ENCODE assay signal across 21 cellular contexts in the genomic region with DNA sequence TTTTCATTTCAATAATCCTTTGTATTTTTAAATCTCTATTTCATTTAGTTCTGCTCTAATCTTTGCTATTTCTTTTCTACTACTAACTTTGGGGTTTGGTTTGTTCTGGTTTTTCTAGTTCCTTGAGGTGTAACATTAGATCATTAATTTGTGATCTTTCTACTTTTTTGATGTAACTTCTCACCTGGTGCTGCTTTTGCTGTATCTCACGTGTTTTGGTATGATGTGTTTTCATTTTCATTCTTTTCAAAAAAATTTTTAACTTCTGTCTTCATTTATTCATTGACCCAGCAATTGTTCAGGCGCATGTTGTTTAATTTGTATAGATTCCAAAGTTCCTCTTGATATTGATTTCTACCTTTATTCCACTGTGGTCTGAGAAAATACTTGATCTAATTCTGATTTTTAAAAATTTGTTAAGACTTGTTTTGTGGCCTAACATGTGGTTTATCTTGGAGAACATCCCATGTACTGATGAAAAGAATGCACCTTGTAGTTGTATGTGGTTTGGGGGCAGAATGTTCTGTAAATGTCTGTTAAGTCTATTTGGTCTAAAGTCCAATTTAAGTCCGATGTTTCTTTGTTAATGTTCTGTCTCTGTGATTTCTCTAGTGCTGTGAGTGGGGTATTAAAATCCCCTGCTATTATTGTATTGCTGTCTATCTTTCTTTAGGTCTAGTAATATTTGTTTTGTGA. TPM values are rescaled to one million over a fixed set of nuclear protein-coding genes. Genes with fewer than 3 reads are reported as not detected.
DNase-seq lines count a peak whose midpoint lies in the region; ATAC-seq, FAIRE-seq and TF ChIP-seq lines count a peak whose summit lies in the region.
"Had no signal": no experiment of that assay in that cellular context is flagged by ENCODE, and none has a peak within 500 bp of the region (broad histone marks: within the 10 kb centered on the region; RNA-seq: fewer than 3 reads in every experiment).

No MANE protein-coding gene starts in this region.

- peaks cover 29% of the 10 kb centered on the region for H3K9me3 Mint-ChIP-seq in activated B cell treated with CpG ODN at 0.5 μM for 24 hours
- H3K9me3 Mint-ChIP-seq in stimulated activated naive B cell treated with anti-CD40 and anti-IgM and Interleukin-4, amounts not matched to agents 10 μg/mL and 1 μg/mL and 100 μg/mL, for 72 hours = peaks cover 13 to 20% of the 10 kb centered on the region in 2 donors
- peaks cover 13% of the 10 kb centered on the region for H3K9me3 Mint-ChIP-seq in activated T-cell treated with anti-CD3 and anti-CD28 coated beads, Interleukin-2, amount 50 U/mL, for 24 hours

- peaks cover 86% of the 10 kb centered on the region for H3K4me1 Mint-ChIP-seq in activated B cell treated with CpG ODN at 0.5 μM for 24 hours
- H3K4me1 Mint-ChIP-seq in stimulated activated naive B cell treated with anti-CD40 and anti-IgM and Interleukin-4, amounts not matched to agents 10 μg/mL and 1 μg/mL and 100 μg/mL, for 72 hours = peaks cover 54 to 90% of the 10 kb centered on the region in 2 donors
- peaks cover 69% of the 10 kb centered on the region for H3K4me1 Mint-ChIP-seq in activated T-cell treated with anti-CD3 and anti-CD28 coated beads, Interleukin-2, amount 50 U/mL, for 24 hours (ENCODE audit: low read depth)

- H3K4me3 Mint-ChIP-seq in activated B cell treated with CpG ODN at 0.5 μM for 24 hours = peak overlapping the region; percentile 42
- peak overlapping the region; percentile 46 to 50 for H3K4me3 Mint-ChIP-seq in stimulated activated naive B cell treated with anti-CD40 and anti-IgM and Interleukin-4, amounts not matched to agents 10 μg/mL and 1 μg/mL and 100 μg/mL, for 72 hours
- no peak overlapping the region for H3K4me3 Mint-ChIP-seq in activated T-cell treated with anti-CD3 and anti-CD28 coated beads, Interleukin-2, amount 50 U/mL, for 24 hours
- H3K4me3 Mint-ChIP-seq: activated CD4-positive, alpha-beta memory T cell treated with anti-CD3 and anti-CD28 coated beads for 36 hours; effector memory CD8-positive, alpha-beta T cell had no signal

- no peak for FAIRE-seq in HepG2 (lab: Jason Lieb, UNC)

- CTCF ChIA-PET in HepG2 (lab: Yijun Ruan, JAX; ENCODE audit: low intra/inter-chr PET ratio, low total read pairs) = no interaction called here
- CTCF ChIA-PET in activated B cell treated with CpG ODN at 0.5 μM for 24 hours (lab: Charles Lee) = no interaction called here

- in situ Hi-C loops in HepG2 (cut with HindIII; ENCODE audit: extremely low pct_ligation_motif_present, low pct_unique_long_range_greater_than_20kb) = loop anchor here (25.0 kb wide), 1 partner anchor 642 kb away; no protein-coding TSS in a partner anchor

- intact Hi-C loops in HepG2 (cut with micrococcal nuclease; ENCODE audit: unreplicated experiment) (no loop called here), activated B cell treated with CpG ODN at 0.5 μM for 24 hours (cut with micrococcal nuclease) (loop anchor here (10.0 kb wide), 1 partner anchor 819 kb away; no protein-coding TSS in a partner anchor)

- H3K4me1 ChIP-seq in liver (ENCODE audit: control insufficient read depth in 4 of 4, insufficient read depth in 4 of 4, low read length in 3 of 4) (peaks cover 0 to 11% (median 3%) of the 10 kb centered on the region in 4 donors), HepG2 (ENCODE audit: insufficient read depth, low read length) (peaks cover 15% of the 10 kb centered on the region)
- H3K4me1 ChIP-seq: HAP-1, tibial artery had no signal

- H3K9ac ChIP-seq in liver (ENCODE audit: low read depth in 1 of 2, low read length in 2 of 2) (no peak overlapping the region), HepG2 (ENCODE audit: insufficient read depth, low read depth, low read length) (no peak overlapping the region)

- TF ChIP-seq EP300 in HepG2 (IDR thresholded peaks at IDR 0.05; ENCODE audit: low read depth in 2 of 2, low read length in 2 of 2) (no peak), HepG2 (CRISPR knock-in tag; IDR thresholded peaks at IDR 0.05; ENCODE audit: borderline replicate concordance) (no peak)

- H3K27me3 ChIP-seq in liver (ENCODE audit: control insufficient read depth in 4 of 4, insufficient read depth in 4 of 4, low read length in 3 of 4) (no peaks in the 10 kb centered on the region), HepG2 (ENCODE audit: control insufficient read depth in 1 of 2, insufficient read depth in 2 of 2, low read length in 2 of 2) (no peaks in the 10 kb centered on the region)
- H3K27me3 ChIP-seq: esophagus squamous epithelium, right atrium auricular region, tibial artery had no signal

- peaks cover 18% of the 10 kb centered on the region for H3K36me3 Mint-ChIP-seq in activated B cell treated with CpG ODN at 0.5 μM for 24 hours (ENCODE audit: low read depth)
- peaks cover 16 to 26% of the 10 kb centered on the region in 2 donors for H3K36me3 Mint-ChIP-seq in stimulated activated naive B cell treated with anti-CD40 and anti-IgM and Interleukin-4, amounts not matched to agents 10 μg/mL and 1 μg/mL and 100 μg/mL, for 72 hours
- H3K36me3 Mint-ChIP-seq in activated T-cell treated with anti-CD3 and anti-CD28 coated beads, Interleukin-2, amount 50 U/mL, for 24 hours (ENCODE audit: low read depth) = no peaks in the 10 kb centered on the region

- H3K79me2 ChIP-seq in HepG2 (ENCODE audit: insufficient read depth, low read length) = no peaks in the 10 kb centered on the region

- DNase-seq in HepG2 (ENCODE audit: low spot score) (no peak), activated B cell treated with CpG ODN at 0.5 μM for 24 hours (no peak), choroid plexus epithelial cell (ENCODE audit: low read depth) (peak; percentile 62), midbrain (lab: John Stamatoyannopoulos, UW) (no peak), NCI-H2227 treated with DMSO at 0.1 percent for 48 hours (lab: John Stamatoyannopoulos, UW) (no peak)
- DNase-seq in stimulated activated naive B cell treated with anti-CD40 and anti-IgM and Interleukin-4, amounts not matched to agents 10 μg/mL and 1 μg/mL and 100 μg/mL, for 72 hours = no peak
- DNase-seq in activated T-cell treated with anti-CD3 and anti-CD28 coated beads, Interleukin-2, amount 50 U/mL, for 24 hours = no peak
- DNase-seq: activated CD4-positive, alpha-beta memory T cell treated with anti-CD3 and anti-CD28 coated beads for 36 hours; activated naive CD4-positive, alpha-beta T cell treated with anti-CD3 and anti-CD28 coated beads, Interleukin-2, amount 50 U/mL, for 16 hours; activated T-cell treated with anti-CD3 and anti-CD28 coated beads, Interleukin-2, amount 50 U/mL, for 1 hour; caudate nucleus; effector memory CD8-positive, alpha-beta T cell; esophagus squamous epithelium; NCI-H1436; NCI-H2171; NCI-H69; Right ventricle myocardium superior; tibial artery had no signal

- ATAC-seq in HepG2 (no peak), activated B cell treated with CpG ODN at 0.5 μM for 24 hours (ENCODE audit: low read depth) (no peak)
- ATAC-seq in stimulated activated naive B cell treated with anti-CD40 and anti-IgM and Interleukin-4, amounts not matched to agents 10 μg/mL and 1 μg/mL and 100 μg/mL, for 72 hours (replicated peaks) = no peak
- ATAC-seq: effector memory CD8-positive, alpha-beta T cell had no signal

- POLR2A ChIA-PET in HepG2 (lab: Yijun Ruan, JAX) (no interaction called here), activated B cell treated with CpG ODN at 0.5 μM for 24 hours (lab: Charles Lee) (interaction anchor here (0.7 to 10.4 kb wide), 2 partner anchors 8 to 17 kb away, joined by 3 to 190 read pairs; a partner anchor contains a TSS)

- no peak overlapping the region for H3K27ac ChIP-seq in liver (ENCODE audit: low read depth in 1 of 2, low read length in 2 of 2)
- no peak overlapping the region for H3K27ac ChIP-seq in HepG2 (ENCODE audit: extremely low read length, insufficient read depth, low read length)
- H3K27ac ChIP-seq: right atrium auricular region, tibial artery had no signal

- no peak overlapping the region for H3K4me2 ChIP-seq in HepG2 (ENCODE audit: low read depth, low read length)

- no TSS peak for BruUV-seq in HepG2 (replicated peaks; lab: Mats Ljungman, UMichigan)

- peaks cover 0 to 4% (median 0%) of the 10 kb centered on the region in 4 donors for H3K9me3 ChIP-seq in liver (ENCODE audit: control insufficient read depth in 4 of 4, low read length in 3 of 4)
- H3K9me3 ChIP-seq in HepG2 (ENCODE audit: low read length) = peaks cover 14% of the 10 kb centered on the region; the same call in 1 of the 2 replicates
- H3K9me3 ChIP-seq: HAP-1, right atrium auricular region, tibial artery had no signal

- TF ChIP-seq POLR2A in HepG2 (IDR thresholded peaks at IDR 0.05; ENCODE audit: insufficient read depth in 1 of 2, low read depth in 2 of 2, low read length in 2 of 2) = no peak

- no peak overlapping the region for H2AFZ ChIP-seq in HepG2 (ENCODE audit: low read length)

- H3K27me3 Mint-ChIP-seq in activated B cell treated with CpG ODN at 0.5 μM for 24 hours = no peaks in the 10 kb centered on the region
- H3K27me3 Mint-ChIP-seq in stimulated activated naive B cell treated with anti-CD40 and anti-IgM and Interleukin-4, amounts not matched to agents 10 μg/mL and 1 μg/mL and 100 μg/mL, for 72 hours = no peaks in the 10 kb centered on the region
- no peaks in the 10 kb centered on the region for H3K27me3 Mint-ChIP-seq in activated T-cell treated with anti-CD3 and anti-CD28 coated beads, Interleukin-2, amount 50 U/mL, for 24 hours
- H3K27me3 Mint-ChIP-seq: activated CD4-positive, alpha-beta memory T cell treated with anti-CD3 and anti-CD28 coated beads for 36 hours; effector memory CD8-positive, alpha-beta T cell had no signal

- H4K20me1 ChIP-seq in HepG2 (ENCODE audit: insufficient read depth, low read length) = no peaks in the 10 kb centered on the region

- H3K4me3 ChIP-seq in liver (ENCODE audit: low read depth in 1 of 3, low read length in 3 of 3) (no peak overlapping the region), HepG2 (replicated peaks in 1 of 3; ENCODE audit: insufficient read depth in 1 of 3, low read depth in 2 of 3, low read length in 3 of 3) (no peak overlapping the region), choroid plexus epithelial cell (ENCODE audit: low read depth, low read length) (no peak overlapping the region)
- H3K4me3 ChIP-seq: esophagus squamous epithelium, HAP-1, right atrium auricular region, tibial artery had no signal

- peak overlapping the region; percentile 81 for H3K27ac Mint-ChIP-seq in activated B cell treated with CpG ODN at 0.5 μM for 24 hours
- H3K27ac Mint-ChIP-seq in stimulated activated naive B cell treated with anti-CD40 and anti-IgM and Interleukin-4, amounts not matched to agents 10 μg/mL and 1 μg/mL and 100 μg/mL, for 72 hours = peak overlapping the region; percentile 78
- H3K27ac Mint-ChIP-seq in activated T-cell treated with anti-CD3 and anti-CD28 coated beads, Interleukin-2, amount 50 U/mL, for 24 hours = no peak overlapping the region
- H3K27ac Mint-ChIP-seq: activated CD4-positive, alpha-beta memory T cell treated with anti-CD3 and anti-CD28 coated beads for 36 hours had no signal

- 18% methylated on average over 3 of the region's 3 CpGs for WGBS in liver
- WGBS in HepG2 (ENCODE audit: low lambda C conversion rate) = 12% methylated on average over 3 of the region's 3 CpGs

- no peaks in the 10 kb centered on the region for H3K36me3 ChIP-seq in liver (ENCODE audit: control insufficient read depth in 4 of 4, insufficient read depth in 3 of 4, low read depth in 1 of 4, low read length in 3 of 4)
- no peaks in the 10 kb centered on the region for H3K36me3 ChIP-seq in HepG2 (replicated peaks in 1 of 2; ENCODE audit: control insufficient read depth in 1 of 2, insufficient read depth in 2 of 2, low read length in 2 of 2)
- H3K36me3 ChIP-seq: esophagus squamous epithelium, HAP-1, right atrium auricular region, tibial artery had no signal

- TF ChIP-seq RAD21 in liver (IDR thresholded peaks at IDR 0.05) (peak in 1 of 2 donors; percentile 21), HepG2 (CRISPR knock-in tag; IDR thresholded peaks at IDR 0.05) (no peak)

- no peak for TF ChIP-seq CTCF in liver (IDR thresholded peaks at IDR 0.05; ENCODE audit: low read depth, low read length, missing input control)
- TF ChIP-seq CTCF in HepG2 (CRISPR knock-in tag; IDR thresholded peaks at IDR 0.05) = no peak
- no peak for TF ChIP-seq CTCF in activated B cell treated with CpG ODN at 0.5 μM for 24 hours (IDR thresholded peaks at IDR 0.05)
- no peak for TF ChIP-seq CTCF in choroid plexus epithelial cell (conservative IDR thresholded peaks at IDR 0.05; ENCODE audit: low read depth, low read length)

RNA-seq across cellular contexts. Expression of a gene that starts 17.3 kb away (rescaled TPM):
- total RNA-seq in liver (10 to 100 TPM in 1 of 2 donors, 1 to 10 TPM in 1; 6.4 to 27.3 TPM), HepG2 (2016; rRNA removed; fragmentation: Illumina TruSeq; extraction: Trizol) (43.9 and 58.3 TPM in 2 replicates), activated B cell treated with CpG ODN at 0.5 μM for 24 hours (61.6 and 75.6 TPM in 2 replicates)
- polyA plus RNA-seq in liver (1 to 10 TPM; 3.1 to 6.4 TPM), HepG2 (2011; rRNA removed) (58.7 and 89.0 TPM in 2 replicates)
- 12.6 and 16.9 TPM in 2 replicates for total RNA-seq in HepG2 (2016; cell fraction: cytosol; rRNA removed; fragmentation: Illumina TruSeq; extraction: Trizol; ENCODE audit: low read depth)
- total RNA-seq in HepG2 (2016; cell fraction: insoluble cytoplasmic fraction; rRNA removed; fragmentation: Illumina TruSeq; extraction: Trizol) = 42.4 and 58.8 TPM in 2 replicates
- total RNA-seq in HepG2 (2016; cell fraction: membrane; rRNA removed; fragmentation: Illumina TruSeq; extraction: Trizol) = 24.9 and 27.8 TPM in 2 replicates
- 42.9 and 45.6 TPM in 2 replicates for total RNA-seq in HepG2 (2016; cell fraction: nucleus; rRNA removed; fragmentation: Illumina TruSeq; extraction: Trizol)
- 25.9 and 33.0 TPM in 2 replicates for polyA plus RNA-seq in HepG2 (2011; cell fraction: cytosol; rRNA removed)
- 93.3 and 107 TPM in 2 replicates for polyA plus RNA-seq in HepG2 (2011; cell fraction: nucleus; rRNA removed)
- 35.2 and 39.1 TPM in 2 replicates for polyA plus RNA-seq in HepG2 (2012)
- 4.8 and 5.1 TPM in 2 replicates for polyA plus RNA-seq in HepG2 (2016; cell fraction: cytosol; fragmentation: Illumina TruSeq; extraction: Trizol; ENCODE audit: low read depth)
- polyA plus RNA-seq in HepG2 (2016; cell fraction: insoluble cytoplasmic fraction; fragmentation: Illumina TruSeq; extraction: Trizol; ENCODE audit: low read depth) = 31.6 and 31.8 TPM in 2 replicates
- 8.4 and 9.1 TPM in 2 replicates for polyA plus RNA-seq in HepG2 (2016; cell fraction: membrane; fragmentation: Illumina TruSeq; extraction: Trizol; ENCODE audit: low read depth)
- polyA plus RNA-seq in HepG2 (2016; cell fraction: nucleus; fragmentation: Illumina TruSeq; extraction: Trizol; ENCODE audit: insufficient read depth, low read depth) = 36.3 and 37.2 TPM in 2 replicates
- polyA minus RNA-seq in HepG2 (2011; rRNA and poly(A)+ RNA removed; ENCODE audit: low replicate concordance) = 20.1 and 50.7 TPM in 2 replicates
- polyA minus RNA-seq in HepG2 (2011; cell fraction: cytosol; rRNA and poly(A)+ RNA removed) = 50.6 and 52.2 TPM in 2 replicates
- 154 and 172 TPM in 2 replicates for polyA minus RNA-seq in HepG2 (2011; cell fraction: nucleus; rRNA and poly(A)+ RNA removed)

RNA-seq across cellular contexts. Expression of a gene that starts 25.1 kb away (rescaled TPM):
- total RNA-seq in liver (10 to 100 TPM in 1 of 2 donors, under 1 TPM in 1; 0.05 to 14.5 TPM), HepG2 (2016; rRNA removed; fragmentation: Illumina TruSeq; extraction: Trizol) (0.21 and 0.31 TPM in 2 replicates), activated B cell treated with CpG ODN at 0.5 μM for 24 hours (0.05 and 0.13 TPM in 2 replicates)
- polyA plus RNA-seq in liver (under 1 TPM; 0.03 to 0.94 TPM), HepG2 (2011; rRNA removed) (2.4 and 3.9 TPM in 2 replicates)
- 0.09 and 0.10 TPM in 2 replicates for total RNA-seq in HepG2 (2016; cell fraction: cytosol; rRNA removed; fragmentation: Illumina TruSeq; extraction: Trizol; ENCODE audit: low read depth)
- 0.21 and 0.24 TPM in 2 replicates for total RNA-seq in HepG2 (2016; cell fraction: insoluble cytoplasmic fraction; rRNA removed; fragmentation: Illumina TruSeq; extraction: Trizol)
- 0.06 and 0.07 TPM in 2 replicates for total RNA-seq in HepG2 (2016; cell fraction: membrane; rRNA removed; fragmentation: Illumina TruSeq; extraction: Trizol)
- 0.75 and 1.1 TPM in 2 replicates for total RNA-seq in HepG2 (2016; cell fraction: nucleus; rRNA removed; fragmentation: Illumina TruSeq; extraction: Trizol)
- 1.0 and 1.5 TPM in 2 replicates for polyA plus RNA-seq in HepG2 (2011; cell fraction: cytosol; rRNA removed)
- 9.1 and 12.8 TPM in 2 replicates for polyA plus RNA-seq in HepG2 (2011; cell fraction: nucleus; rRNA removed)
- polyA plus RNA-seq in HepG2 (2012) = 5.6 and 9.2 TPM in 2 replicates
- polyA plus RNA-seq in HepG2 (2016; cell fraction: cytosol; fragmentation: Illumina TruSeq; extraction: Trizol; ENCODE audit: low read depth) = 0.05 and 0.07 TPM in 2 replicates
- polyA plus RNA-seq in HepG2 (2016; cell fraction: insoluble cytoplasmic fraction; fragmentation: Illumina TruSeq; extraction: Trizol; ENCODE audit: low read depth) = 0.13 and 0.22 TPM in 2 replicates
- 0.09 and 0.14 TPM in 2 replicates for polyA plus RNA-seq in HepG2 (2016; cell fraction: membrane; fragmentation: Illumina TruSeq; extraction: Trizol; ENCODE audit: low read depth)
- 0.51 and 1.2 TPM in 2 replicates for polyA plus RNA-seq in HepG2 (2016; cell fraction: nucleus; fragmentation: Illumina TruSeq; extraction: Trizol; ENCODE audit: insufficient read depth, low read depth)
- 0.21 and 2.9 TPM in 2 replicates for polyA minus RNA-seq in HepG2 (2011; rRNA and poly(A)+ RNA removed; ENCODE audit: low replicate concordance)
- polyA minus RNA-seq in HepG2 (2011; cell fraction: cytosol; rRNA and poly(A)+ RNA removed) = 1.4 and 2.6 TPM in 2 replicates
- 24.1 and 33.8 TPM in 2 replicates for polyA minus RNA-seq in HepG2 (2011; cell fraction: nucleus; rRNA and poly(A)+ RNA removed)
